In genomic region chr2:237199577-237199976, GRCh38 we compare ENCODE assay signal across 1 cellular context.
TF ChIP-seq lines count a peak whose summit lies in the region.

No MANE protein-coding gene starts in this region.

TF ChIP-seq in SK-N-SH, 30 proteins besides CTCF, POLR2A, EP300 and RAD21 (continued from another document):
- TF ChIP-seq REST (IDR thresholded peaks at IDR 0.05; ENCODE audit: low read depth, low read length) = no peak
- TF ChIP-seq RXRA (IDR thresholded peaks at IDR 0.05; ENCODE audit: borderline replicate concordance, low read depth) = no peak
